ENCODE assay signal across 9 cellular contexts in the genomic region with DNA sequence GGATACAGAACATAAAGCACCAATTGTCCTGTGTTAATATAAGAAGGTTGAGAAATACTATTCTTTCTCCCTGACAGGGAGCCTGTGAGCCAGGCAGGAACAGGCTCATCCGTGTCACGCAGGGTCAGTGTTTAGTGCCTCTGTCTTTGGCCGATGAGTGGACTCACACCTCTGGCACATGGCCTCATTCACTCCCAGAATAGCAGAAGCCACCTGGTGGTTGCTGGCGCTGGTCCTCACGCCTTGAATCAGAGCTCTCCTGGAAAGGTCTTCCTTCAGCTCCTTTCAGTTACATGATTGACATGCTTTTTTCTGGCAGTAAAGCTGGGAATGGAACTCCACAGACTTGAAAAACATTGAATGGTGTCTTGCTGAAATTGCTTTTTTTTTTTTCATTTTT. TPM values are rescaled to one million over a fixed set of nuclear protein-coding genes. Genes with fewer than 3 reads are reported as not detected.
DNase-seq lines count a peak whose midpoint lies in the region; ATAC-seq and TF ChIP-seq lines count a peak whose summit lies in the region.
"Had no signal": no experiment of that assay in that cellular context is flagged by ENCODE, and none has a peak within 500 bp of the region (broad histone marks: within the 10 kb centered on the region; RNA-seq: fewer than 3 reads in every experiment).

No MANE protein-coding gene starts in this region.

- H3K27ac ChIP-seq in body of pancreas (no peak overlapping the region), SJCRH30 (no peak overlapping the region)

- intact Hi-C loops in Calu3 (cut with micrococcal nuclease; ENCODE audit: unreplicated experiment), result loop anchor here (5.0 kb wide), 1 partner anchor 72 kb away; no protein-coding TSS in a partner anchor
- intact Hi-C loops in body of pancreas (cut with DNase I), result no loop called here

- H3K36me3 ChIP-seq in body of pancreas (replicated peaks in 1 of 2; ENCODE audit: insufficient read depth in 1 of 2, low read depth in 2 of 2) (no peaks in the 10 kb centered on the region), SJCRH30 (no peaks in the 10 kb centered on the region)

- TF ChIP-seq POLR2A in body of pancreas (IDR thresholded peaks at IDR 0.05), result no peak

- CTCF ChIA-PET in Calu3 (lab: Charles Lee), result interaction anchor here (1.0 kb wide), 1 partner anchor 72 kb away, joined by 8 read pairs; no protein-coding TSS in a partner anchor

- no TSS peak for BruUV-seq in Calu3 (replicated peaks; lab: Mats Ljungman, UMichigan)

- H3K9me3 ChIP-seq in body of pancreas, result no peaks in the 10 kb centered on the region
- no peaks in the 10 kb centered on the region for H3K9me3 ChIP-seq in SJCRH30 (replicated peaks)

- H3K4me3 ChIP-seq in body of pancreas (no peak overlapping the region), SJCRH30 (no peak overlapping the region)

- H3K27me3 Mint-ChIP-seq in Calu3 (ENCODE audit: unreplicated experiment), result peaks cover 11% of the 10 kb centered on the region

- ATAC-seq in body of pancreas, result no peak

- H3K27me3 ChIP-seq in body of pancreas, result no peaks in the 10 kb centered on the region
- no peaks in the 10 kb centered on the region for H3K27me3 ChIP-seq in SJCRH30

- TF ChIP-seq CTCF in Calu3 (IDR thresholded peaks at IDR 0.05; ENCODE audit: unreplicated experiment) (peak; percentile 12), body of pancreas (IDR thresholded peaks at IDR 0.05) (peak in 4 of 7 experiments; percentile 25 to 39 (median 26))

- no peak overlapping the region for H3K27ac Mint-ChIP-seq in Calu3 (ENCODE audit: unreplicated experiment)

- WGBS in body of pancreas, 2 donors, result 19 to 21% methylated on average over 3 to 5 of the region's 5 CpGs

- H3K4me3 Mint-ChIP-seq in Calu3 (ENCODE audit: low read depth, unreplicated experiment), result no peak overlapping the region

- DNase-seq in Calu3 (peak; percentile 43), M059J (ENCODE audit: low read depth) (peak; percentile 60), body of pancreas (peak in 3 of 4 donors; percentile 18 to 50 (median 18)), left kidney (ENCODE audit: low read depth, low spot score) (peak; percentile 86), cortex of kidney (lab: John Stamatoyannopoulos, UW) (no peak), NOMO-1 (lab: John Stamatoyannopoulos, UW; ENCODE audit: unreplicated experiment in 2 of 2) (no peak), SJCRH30 (no peak), mesenteric fat pad (ENCODE audit: low spot score) (no peak)
- DNase-seq: GOT3 had no signal

- H3K9me3 Mint-ChIP-seq in Calu3 (ENCODE audit: low read depth, unreplicated experiment), result no peaks in the 10 kb centered on the region

- no peaks in the 10 kb centered on the region for H3K36me3 Mint-ChIP-seq in Calu3 (ENCODE audit: insufficient read depth, unreplicated experiment)

- peaks cover 15% of the 10 kb centered on the region for H3K4me1 Mint-ChIP-seq in Calu3 (ENCODE audit: low read depth, unreplicated experiment)

- H3K4me1 ChIP-seq in body of pancreas (no peaks in the 10 kb centered on the region), SJCRH30 (no peaks in the 10 kb centered on the region)

RNA-seq across cellular contexts. Expression of a gene that starts 28.1 kb away (rescaled TPM):
- not detected in 2 replicates for total RNA-seq in Calu3 (2022)
- total RNA-seq in M059J (2014; rRNA removed; shearing (Covaris generic)), result 0.10 and 0.37 TPM in 2 replicates
- total RNA-seq in body of pancreas, result under 1 TPM in 1 of 2 donors, not detected in 1; under 0.01 TPM
- total RNA-seq in SJCRH30 (2014; rRNA removed; shearing (Covaris generic)), result not detected in 2 replicates
- not detected for total RNA-seq in mesenteric fat pad

Comparison
In these comparisons a context has a peak if more than half of its experiments do, and no peak if none do; other contexts are left out.
1. DNase-seq: peak in Calu3 (single experiment), M059J (single experiment), body of pancreas (3 of 4) and left kidney (single experiment); none in cortex of kidney (single experiment), NOMO-1 (0 of 2), SJCRH30 (0 of 2) and mesenteric fat pad (single experiment).